In the genomic region with DNA sequence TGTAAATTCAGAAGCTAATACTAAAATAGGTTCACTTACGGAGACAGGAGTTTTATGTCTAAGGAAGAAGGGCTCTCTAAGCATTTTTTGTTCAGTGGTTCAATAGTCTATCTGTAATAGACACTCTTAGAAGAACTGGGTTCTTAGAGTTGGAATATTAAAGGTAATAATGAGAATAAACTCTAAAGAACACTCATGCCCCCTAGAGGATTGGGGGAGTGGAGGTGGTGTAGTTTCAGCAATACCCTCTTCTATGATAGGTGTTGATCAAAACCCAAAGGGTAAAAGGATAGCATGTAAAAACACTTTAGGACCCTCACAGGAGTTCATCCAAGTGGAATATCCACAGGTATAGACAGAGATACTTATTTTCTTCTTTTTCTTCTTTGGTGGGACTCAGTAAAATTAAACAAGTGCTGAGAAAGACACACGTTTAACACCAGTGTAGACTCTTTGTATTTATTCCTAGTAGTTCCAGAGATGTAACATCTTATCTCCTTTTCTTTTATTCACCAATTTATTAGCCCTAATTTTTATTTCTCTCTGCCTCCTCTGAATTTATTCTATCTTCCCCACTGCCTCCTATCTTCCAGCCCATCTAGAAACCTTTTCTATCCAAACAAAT, we compare ENCODE assay signal across 8 cellular contexts. TPM values are rescaled to one million over a fixed set of nuclear protein-coding genes. Genes with fewer than 3 reads are reported as not detected.
DNase-seq lines count a peak whose midpoint lies in the region; ATAC-seq and TF ChIP-seq lines count a peak whose summit lies in the region.

No MANE protein-coding gene starts in this region.

- H3K27me3 Mint-ChIP-seq in activated B cell treated with CpG ODN at 0.5 μM for 24 hours, result no peaks in the 10 kb centered on the region

- intact Hi-C loops in activated B cell treated with CpG ODN at 0.5 μM for 24 hours (cut with micrococcal nuclease), result loop anchor here (1.0 to 10.0 kb wide), 6 partner anchors 70 to 473 kb away; no protein-coding TSS in a partner anchor

- POLR2A ChIA-PET in activated B cell treated with CpG ODN at 0.5 μM for 24 hours (lab: Charles Lee), result no interaction called here

- ATAC-seq in GM21529 (IDR thresholded peaks at IDR 0.05; ENCODE audit: unreplicated experiment) (peak; percentile 70), activated B cell treated with CpG ODN at 0.5 μM for 24 hours (ENCODE audit: low read depth) (peak; percentile 65), GM21526 (IDR thresholded peaks at IDR 0.05; ENCODE audit: low FRiP score, unreplicated experiment) (no peak)

- peak; percentile 27 for TF ChIP-seq CTCF in activated B cell treated with CpG ODN at 0.5 μM for 24 hours (IDR thresholded peaks at IDR 0.05)
- TF ChIP-seq CTCF in retinal pigment epithelial cell (conservative IDR thresholded peaks at IDR 0.05; ENCODE audit: low read depth, low read length), result peak; percentile 84

- no peak overlapping the region for H3K4me3 ChIP-seq in retinal pigment epithelial cell (ENCODE audit: low read length)

- peaks cover 3% of the 10 kb centered on the region for H3K36me3 Mint-ChIP-seq in activated B cell treated with CpG ODN at 0.5 μM for 24 hours (ENCODE audit: low read depth)

- no peak overlapping the region for H3K27ac Mint-ChIP-seq in activated B cell treated with CpG ODN at 0.5 μM for 24 hours

- no peak overlapping the region for H3K4me3 Mint-ChIP-seq in activated B cell treated with CpG ODN at 0.5 μM for 24 hours

- H3K9me3 Mint-ChIP-seq in activated B cell treated with CpG ODN at 0.5 μM for 24 hours, result no peaks in the 10 kb centered on the region

- CTCF ChIA-PET in activated B cell treated with CpG ODN at 0.5 μM for 24 hours (lab: Charles Lee), result interaction anchor here (0.7 to 1.6 kb wide), 10 partner anchors 17 to 235 kb away, joined by 3 to 10 read pairs (median 3); no protein-coding TSS in a partner anchor

- DNase-seq in NCI-H1436 (lab: John Stamatoyannopoulos, UW) (peak; percentile 67), NCI-H1436 treated with DMSO at 0.1 percent for 48 hours (lab: John Stamatoyannopoulos, UW) (no peak), NCI-H2029 (lab: John Stamatoyannopoulos, UW) (peak; percentile 12), activated B cell treated with CpG ODN at 0.5 μM for 24 hours (no peak), germinal center (ENCODE audit: low spot score) (peak; percentile 57), retinal pigment epithelial cell (ENCODE audit: low read depth) (peak; percentile 18)

- no peaks in the 10 kb centered on the region for H3K4me1 Mint-ChIP-seq in activated B cell treated with CpG ODN at 0.5 μM for 24 hours

RNA-seq across cellular contexts. Expression of gene MND1, which starts 25.7 kb away (rescaled TPM):
- total RNA-seq in activated B cell treated with CpG ODN at 0.5 μM for 24 hours, result 0.27 and 0.53 TPM in 2 replicates

Comparison
In these comparisons a context has a peak if more than half of its experiments do, and no peak if none do; other contexts are left out.
1. DNase-seq: peak in NCI-H1436 (single experiment), NCI-H2029 (single experiment), germinal center (single experiment) and retinal pigment epithelial cell (single experiment); none in NCI-H1436 treated with DMSO at 0.1 percent for 48 hours (single experiment) and activated B cell treated with CpG ODN at 0.5 μM for 24 hours (single experiment).